Comparison of ENCODE assay signal across 1 cellular context in the genomic region with DNA sequence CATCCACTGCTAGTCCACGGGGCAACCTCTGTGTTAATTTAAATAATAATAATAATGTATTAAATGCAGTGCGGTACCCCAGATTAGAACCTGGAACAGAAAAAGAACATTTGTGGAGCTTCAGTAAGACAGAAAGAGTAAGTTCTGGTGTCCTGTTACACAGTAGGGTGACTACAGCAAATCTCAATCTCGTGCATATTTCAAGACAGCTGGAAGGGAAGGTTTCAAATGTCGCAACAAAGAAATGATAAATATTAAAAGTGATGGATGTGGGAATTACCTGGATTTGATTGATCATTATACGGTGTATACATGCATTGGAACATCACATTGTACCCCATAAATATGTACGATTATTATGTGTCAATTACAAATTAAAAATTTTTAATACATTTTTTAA.
TF ChIP-seq lines count a peak whose summit lies in the region.

No MANE protein-coding gene starts in this region.

TF ChIP-seq in IMR-90, 13 proteins besides CTCF, POLR2A, EP300 and RAD21:
- TF ChIP-seq CEBPB (IDR thresholded peaks at IDR 0.05; ENCODE audit: low read depth, low read length) (peak; percentile 54; the same call in 1 of the 2 replicates), SMC3 (IDR thresholded peaks at IDR 0.05; ENCODE audit: low read depth, low read length) (no peak), MXI1 (IDR thresholded peaks at IDR 0.05; ENCODE audit: borderline replicate concordance, low read depth, low read length) (no peak)
